ENCODE assay signal across 1 cellular context in the genomic region with DNA sequence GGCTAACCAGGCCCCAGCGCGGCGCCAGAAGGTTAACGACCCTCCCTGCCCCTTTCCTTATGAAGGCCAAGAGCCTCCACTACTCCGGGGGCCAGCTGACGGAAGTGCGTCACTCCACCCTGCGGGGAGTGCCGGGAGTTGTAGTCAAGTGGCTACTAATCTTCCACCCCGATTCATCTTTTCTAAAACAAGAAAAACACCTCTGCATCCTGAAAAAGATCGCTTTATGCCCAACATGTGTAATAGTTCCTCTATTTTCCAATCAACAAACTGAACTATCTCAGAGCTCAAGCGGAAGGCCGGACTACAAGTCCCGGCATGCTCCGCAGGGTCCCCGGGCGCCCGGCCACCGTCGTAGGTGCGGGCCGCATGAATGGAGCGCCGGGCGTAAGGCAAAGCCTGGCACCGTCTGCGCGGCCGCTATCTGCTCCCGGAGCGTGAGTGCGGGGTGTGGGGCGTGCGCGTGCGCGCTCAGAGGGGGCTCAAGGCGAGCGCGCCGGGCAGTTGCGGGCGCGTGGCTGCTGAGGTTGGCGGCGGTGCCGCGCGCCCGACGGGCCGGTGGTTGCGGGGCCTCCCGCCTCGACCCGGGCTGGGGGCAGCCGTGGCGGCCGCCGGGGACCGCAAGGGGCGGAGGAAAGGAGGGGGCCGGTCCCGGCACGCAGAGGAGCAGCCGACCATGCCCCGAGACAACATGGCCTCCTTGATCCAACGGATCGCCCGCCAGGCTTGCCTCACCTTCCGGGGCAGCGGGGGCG.
TF ChIP-seq lines count a peak whose summit lies in the region.

A gene (plus strand): TSS at position 337 of the 755 bp plus-strand sequence. CDS start 340 bp downstream, at position 677.

TF ChIP-seq in HepG2, 621 proteins besides CTCF, POLR2A, EP300 and RAD21 (continued from another document and continues in another):
- TF ChIP-seq, protein P1, sequence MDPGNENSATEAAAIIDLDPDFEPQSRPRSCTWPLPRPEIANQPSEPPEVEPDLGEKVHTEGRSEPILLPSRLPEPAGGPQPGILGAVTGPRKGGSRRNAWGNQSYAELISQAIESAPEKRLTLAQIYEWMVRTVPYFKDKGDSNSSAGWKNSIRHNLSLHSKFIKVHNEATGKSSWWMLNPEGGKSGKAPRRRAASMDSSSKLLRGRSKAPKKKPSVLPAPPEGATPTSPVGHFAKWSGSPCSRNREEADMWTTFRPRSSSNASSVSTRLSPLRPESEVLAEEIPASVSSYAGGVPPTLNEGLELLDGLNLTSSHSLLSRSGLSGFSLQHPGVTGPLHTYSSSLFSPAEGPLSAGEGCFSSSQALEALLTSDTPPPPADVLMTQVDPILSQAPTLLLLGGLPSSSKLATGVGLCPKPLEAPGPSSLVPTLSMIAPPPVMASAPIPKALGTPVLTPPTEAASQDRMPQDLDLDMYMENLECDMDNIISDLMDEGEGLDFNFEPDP (CRISPR knock-in tag; conservative IDR thresholded peaks at IDR 0.05) = no peak
- TF ChIP-seq, protein P2, sequence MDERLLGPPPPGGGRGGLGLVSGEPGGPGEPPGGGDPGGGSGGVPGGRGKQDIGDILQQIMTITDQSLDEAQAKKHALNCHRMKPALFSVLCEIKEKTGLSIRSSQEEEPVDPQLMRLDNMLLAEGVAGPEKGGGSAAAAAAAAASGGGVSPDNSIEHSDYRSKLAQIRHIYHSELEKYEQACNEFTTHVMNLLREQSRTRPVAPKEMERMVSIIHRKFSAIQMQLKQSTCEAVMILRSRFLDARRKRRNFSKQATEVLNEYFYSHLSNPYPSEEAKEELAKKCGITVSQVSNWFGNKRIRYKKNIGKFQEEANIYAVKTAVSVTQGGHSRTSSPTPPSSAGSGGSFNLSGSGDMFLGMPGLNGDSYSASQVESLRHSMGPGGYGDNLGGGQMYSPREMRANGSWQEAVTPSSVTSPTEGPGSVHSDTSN (CRISPR knock-in tag; IDR thresholded peaks at IDR 0.05) = no peak
- TF ChIP-seq ZEB1 (IDR thresholded peaks at IDR 0.05; ENCODE audit: insufficient replicate concordance, low read depth) = no peak
- TF ChIP-seq, protein P3, sequence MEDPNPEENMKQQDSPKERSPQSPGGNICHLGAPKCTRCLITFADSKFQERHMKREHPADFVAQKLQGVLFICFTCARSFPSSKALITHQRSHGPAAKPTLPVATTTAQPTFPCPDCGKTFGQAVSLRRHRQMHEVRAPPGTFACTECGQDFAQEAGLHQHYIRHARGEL (CRISPR knock-in tag; IDR thresholded peaks at IDR 0.05) = no peak
- TF ChIP-seq, protein P4, sequence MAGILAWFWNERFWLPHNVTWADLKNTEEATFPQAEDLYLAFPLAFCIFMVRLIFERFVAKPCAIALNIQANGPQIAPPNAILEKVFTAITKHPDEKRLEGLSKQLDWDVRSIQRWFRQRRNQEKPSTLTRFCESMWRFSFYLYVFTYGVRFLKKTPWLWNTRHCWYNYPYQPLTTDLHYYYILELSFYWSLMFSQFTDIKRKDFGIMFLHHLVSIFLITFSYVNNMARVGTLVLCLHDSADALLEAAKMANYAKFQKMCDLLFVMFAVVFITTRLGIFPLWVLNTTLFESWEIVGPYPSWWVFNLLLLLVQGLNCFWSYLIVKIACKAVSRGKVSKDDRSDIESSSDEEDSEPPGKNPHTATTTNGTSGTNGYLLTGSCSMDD (CRISPR knock-in tag; IDR thresholded peaks at IDR 0.05) = no peak
- TF ChIP-seq, protein P5, sequence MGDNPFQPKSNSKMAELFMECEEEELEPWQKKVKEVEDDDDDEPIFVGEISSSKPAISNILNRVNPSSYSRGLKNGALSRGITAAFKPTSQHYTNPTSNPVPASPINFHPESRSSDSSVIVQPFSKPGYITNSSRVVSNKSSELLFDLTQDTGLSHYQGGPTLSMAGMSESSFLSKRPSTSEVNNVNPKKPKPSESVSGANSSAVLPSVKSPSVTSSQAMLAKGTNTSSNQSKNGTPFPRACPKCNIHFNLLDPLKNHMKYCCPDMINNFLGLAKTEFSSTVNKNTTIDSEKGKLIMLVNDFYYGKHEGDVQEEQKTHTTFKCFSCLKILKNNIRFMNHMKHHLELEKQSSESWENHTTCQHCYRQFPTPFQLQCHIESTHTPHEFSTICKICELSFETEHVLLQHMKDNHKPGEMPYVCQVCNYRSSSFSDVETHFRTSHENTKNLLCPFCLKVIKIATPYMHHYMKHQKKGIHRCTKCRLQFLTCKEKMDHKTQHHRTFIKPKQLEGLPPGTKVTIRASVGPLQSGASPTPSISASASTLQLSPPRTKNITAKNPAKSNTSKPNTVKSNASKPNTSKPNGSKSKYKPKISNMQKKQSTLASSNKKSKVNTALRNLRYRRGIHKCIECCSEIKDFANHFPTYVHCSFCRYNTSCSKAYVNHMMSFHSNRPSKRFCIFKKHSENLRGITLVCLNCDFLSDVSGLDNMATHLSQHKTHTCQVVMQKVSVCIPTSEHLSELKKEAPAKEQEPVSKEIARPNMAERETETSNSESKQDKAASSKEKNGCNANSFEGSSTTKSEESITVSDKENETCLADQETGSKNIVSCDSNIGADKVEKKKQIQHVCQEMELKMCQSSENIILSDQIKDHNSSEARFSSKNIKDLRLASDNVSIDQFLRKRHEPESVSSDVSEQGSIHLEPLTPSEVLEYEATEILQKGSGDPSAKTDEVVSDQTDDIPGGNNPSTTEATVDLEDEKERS (CRISPR knock-in tag; IDR thresholded peaks at IDR 0.05) = no peak
- TF ChIP-seq, protein P6, sequence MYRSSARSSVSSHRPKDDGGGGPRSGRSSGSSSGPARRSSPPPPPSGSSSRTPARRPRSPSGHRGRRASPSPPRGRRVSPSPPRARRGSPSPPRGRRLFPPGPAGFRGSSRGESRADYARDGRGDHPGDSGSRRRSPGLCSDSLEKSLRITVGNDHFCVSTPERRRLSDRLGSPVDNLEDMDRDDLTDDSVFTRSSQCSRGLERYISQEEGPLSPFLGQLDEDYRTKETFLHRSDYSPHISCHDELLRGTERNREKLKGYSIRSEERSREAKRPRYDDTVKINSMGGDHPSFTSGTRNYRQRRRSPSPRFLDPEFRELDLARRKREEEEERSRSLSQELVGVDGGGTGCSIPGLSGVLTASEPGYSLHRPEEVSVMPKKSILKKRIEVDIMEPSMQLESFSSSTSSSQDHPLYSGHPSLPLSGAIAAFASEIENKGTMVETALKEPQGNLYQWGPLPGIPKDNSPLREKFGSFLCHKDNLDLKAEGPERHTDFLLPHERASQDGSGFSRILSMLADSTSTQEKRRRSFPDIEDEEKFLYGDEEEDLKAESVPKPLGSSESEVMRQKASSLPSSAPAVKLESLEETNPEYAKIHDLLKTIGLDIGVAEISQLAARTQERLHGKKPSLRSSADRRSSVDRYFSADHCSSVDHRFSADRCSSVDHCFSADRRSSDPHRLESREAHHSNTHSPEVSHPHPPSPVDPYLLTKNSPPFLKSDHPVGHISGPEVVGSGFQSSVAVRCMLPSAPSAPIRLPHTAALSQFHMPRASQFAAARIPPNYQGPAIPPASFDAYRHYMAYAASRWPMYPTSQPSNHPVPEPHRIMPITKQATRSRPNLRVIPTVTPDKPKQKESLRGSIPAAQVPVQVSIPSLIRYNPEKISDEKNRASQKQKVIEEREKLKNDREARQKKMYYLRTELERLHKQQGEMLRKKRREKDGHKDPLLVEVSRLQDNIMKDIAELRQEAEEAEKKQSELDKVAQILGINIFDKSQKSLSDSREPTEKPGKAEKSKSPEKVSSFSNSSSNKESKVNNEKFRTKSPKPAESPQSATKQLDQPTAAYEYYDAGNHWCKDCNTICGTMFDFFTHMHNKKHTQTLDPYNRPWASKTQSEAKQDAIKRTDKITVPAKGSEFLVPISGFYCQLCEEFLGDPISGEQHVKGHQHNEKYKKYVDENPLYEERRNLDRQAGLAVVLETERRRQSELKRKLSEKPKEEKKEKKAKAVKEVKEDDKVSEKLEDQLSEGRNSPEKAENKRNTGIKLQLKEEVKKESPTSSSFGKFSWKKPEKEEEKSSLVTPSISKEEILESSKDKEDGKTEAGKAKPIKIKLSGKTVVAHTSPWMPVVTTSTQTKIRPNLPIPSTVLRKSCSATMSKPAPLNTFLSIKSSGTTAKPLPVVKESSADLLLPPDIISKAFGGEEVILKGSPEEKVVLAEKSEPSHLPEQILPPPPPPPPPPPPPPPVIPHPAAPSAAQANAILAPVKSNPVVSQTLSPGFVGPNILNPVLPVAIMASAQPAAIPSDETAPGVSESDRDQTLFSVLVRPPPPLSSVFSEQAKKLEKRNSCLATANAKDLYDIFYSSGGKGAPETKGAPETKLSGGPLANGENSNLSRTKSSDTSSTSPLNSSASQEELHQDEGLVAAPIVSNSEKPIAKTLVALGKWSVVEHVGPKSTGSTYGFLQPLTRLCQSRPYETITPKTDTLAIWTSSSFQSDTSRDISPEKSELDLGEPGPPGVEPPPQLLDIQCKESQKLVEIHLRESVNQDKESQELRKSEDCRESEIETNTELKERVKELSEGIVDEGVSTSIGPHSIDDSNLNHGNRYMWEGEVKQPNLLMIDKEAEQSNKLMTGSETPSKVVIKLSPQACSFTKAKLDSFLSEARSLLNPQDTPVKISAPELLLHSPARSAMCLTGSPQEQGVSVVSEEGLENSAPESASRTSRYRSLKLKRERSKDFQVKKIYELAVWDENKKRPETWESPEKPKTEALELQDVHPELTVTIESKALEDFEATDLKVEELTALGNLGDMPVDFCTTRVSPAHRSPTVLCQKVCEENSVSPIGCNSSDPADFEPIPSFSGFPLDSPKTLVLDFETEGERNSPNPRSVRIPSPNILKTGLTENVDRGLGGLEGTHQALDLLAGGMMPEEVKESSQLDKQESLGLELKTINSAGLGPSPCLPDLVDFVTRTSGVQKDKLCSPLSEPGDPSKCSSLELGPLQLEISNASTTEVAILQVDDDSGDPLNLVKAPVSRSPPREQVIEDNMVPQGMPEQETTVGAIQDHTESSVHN (CRISPR knock-in tag; IDR thresholded peaks at IDR 0.05) = no peak
- TF ChIP-seq, protein P7, sequence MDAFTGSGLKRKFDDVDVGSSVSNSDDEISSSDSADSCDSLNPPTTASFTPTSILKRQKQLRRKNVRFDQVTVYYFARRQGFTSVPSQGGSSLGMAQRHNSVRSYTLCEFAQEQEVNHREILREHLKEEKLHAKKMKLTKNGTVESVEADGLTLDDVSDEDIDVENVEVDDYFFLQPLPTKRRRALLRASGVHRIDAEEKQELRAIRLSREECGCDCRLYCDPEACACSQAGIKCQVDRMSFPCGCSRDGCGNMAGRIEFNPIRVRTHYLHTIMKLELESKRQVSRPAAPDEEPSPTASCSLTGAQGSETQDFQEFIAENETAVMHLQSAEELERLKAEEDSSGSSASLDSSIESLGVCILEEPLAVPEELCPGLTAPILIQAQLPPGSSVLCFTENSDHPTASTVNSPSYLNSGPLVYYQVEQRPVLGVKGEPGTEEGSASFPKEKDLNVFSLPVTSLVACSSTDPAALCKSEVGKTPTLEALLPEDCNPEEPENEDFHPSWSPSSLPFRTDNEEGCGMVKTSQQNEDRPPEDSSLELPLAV (CRISPR knock-in tag; conservative IDR thresholded peaks at IDR 0.05; ENCODE audit: low read depth) = no peak
- no peak for TF ChIP-seq ZKSCAN5 (CRISPR knock-in tag; IDR thresholded peaks at IDR 0.05)
- TF ChIP-seq KDM3A (CRISPR knock-in tag; IDR thresholded peaks at IDR 0.05; ENCODE audit: low read depth) = peak; percentile 51; the same call in 1 of the 2 replicates
- TF ChIP-seq NCOA2 (CRISPR knock-in tag; IDR thresholded peaks at IDR 0.05) = no peak
- TF ChIP-seq, protein P8, sequence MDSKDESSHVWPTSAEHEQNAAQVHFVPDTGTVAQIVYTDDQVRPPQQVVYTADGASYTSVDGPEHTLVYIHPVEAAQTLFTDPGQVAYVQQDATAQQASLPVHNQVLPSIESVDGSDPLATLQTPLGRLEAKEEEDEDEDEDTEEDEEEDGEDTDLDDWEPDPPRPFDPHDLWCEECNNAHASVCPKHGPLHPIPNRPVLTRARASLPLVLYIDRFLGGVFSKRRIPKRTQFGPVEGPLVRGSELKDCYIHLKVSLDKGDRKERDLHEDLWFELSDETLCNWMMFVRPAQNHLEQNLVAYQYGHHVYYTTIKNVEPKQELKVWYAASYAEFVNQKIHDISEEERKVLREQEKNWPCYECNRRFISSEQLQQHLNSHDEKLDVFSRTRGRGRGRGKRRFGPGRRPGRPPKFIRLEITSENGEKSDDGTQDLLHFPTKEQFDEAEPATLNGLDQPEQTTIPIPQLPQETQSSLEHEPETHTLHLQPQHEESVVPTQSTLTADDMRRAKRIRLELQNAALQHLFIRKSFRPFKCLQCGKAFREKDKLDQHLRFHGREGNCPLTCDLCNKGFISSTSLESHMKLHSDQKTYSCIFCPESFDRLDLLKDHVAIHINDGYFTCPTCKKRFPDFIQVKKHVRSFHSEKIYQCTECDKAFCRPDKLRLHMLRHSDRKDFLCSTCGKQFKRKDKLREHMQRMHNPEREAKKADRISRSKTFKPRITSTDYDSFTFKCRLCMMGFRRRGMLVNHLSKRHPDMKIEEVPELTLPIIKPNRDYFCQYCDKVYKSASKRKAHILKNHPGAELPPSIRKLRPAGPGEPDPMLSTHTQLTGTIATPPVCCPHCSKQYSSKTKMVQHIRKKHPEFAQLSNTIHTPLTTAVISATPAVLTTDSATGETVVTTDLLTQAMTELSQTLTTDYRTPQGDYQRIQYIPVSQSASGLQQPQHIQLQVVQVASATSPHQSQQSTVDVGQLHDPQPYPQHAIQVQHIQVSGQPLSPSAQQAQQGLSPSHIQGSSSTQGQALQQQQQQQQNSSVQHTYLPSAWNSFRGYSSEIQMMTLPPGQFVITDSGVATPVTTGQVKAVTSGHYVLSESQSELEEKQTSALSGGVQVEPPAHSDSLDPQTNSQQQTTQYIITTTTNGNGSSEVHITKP (CRISPR knock-in tag; IDR thresholded peaks at IDR 0.05; ENCODE audit: low read depth) = 0 out of 2 replicates have a peak, but pooled peaks have one; percentile 29
- peak; percentile 72 for TF ChIP-seq RXRA (CRISPR knock-in tag; IDR thresholded peaks at IDR 0.05)
- no peak for TF ChIP-seq PHB2 (IDR thresholded peaks at IDR 0.05; ENCODE audit: partially characterized antibody)
- no peak for TF ChIP-seq ZNF205 (CRISPR knock-in tag; IDR thresholded peaks at IDR 0.05)
- TF ChIP-seq MTF2 (CRISPR knock-in tag; IDR thresholded peaks at IDR 0.05; ENCODE audit: borderline replicate concordance) = no peak
- TF ChIP-seq SOX13 (IDR thresholded peaks at IDR 0.05) = 0 out of 2 replicates have a peak, but pooled peaks have one; percentile 13
- TF ChIP-seq SOX13 (CRISPR knock-in tag; conservative IDR thresholded peaks at IDR 0.05 in 1 of 2, IDR thresholded peaks at IDR 0.05 in 1 of 2) = peak in 1 of 2 experiments; percentile 32; a peak in 1 of 4 replicates
- TF ChIP-seq, protein P9, sequence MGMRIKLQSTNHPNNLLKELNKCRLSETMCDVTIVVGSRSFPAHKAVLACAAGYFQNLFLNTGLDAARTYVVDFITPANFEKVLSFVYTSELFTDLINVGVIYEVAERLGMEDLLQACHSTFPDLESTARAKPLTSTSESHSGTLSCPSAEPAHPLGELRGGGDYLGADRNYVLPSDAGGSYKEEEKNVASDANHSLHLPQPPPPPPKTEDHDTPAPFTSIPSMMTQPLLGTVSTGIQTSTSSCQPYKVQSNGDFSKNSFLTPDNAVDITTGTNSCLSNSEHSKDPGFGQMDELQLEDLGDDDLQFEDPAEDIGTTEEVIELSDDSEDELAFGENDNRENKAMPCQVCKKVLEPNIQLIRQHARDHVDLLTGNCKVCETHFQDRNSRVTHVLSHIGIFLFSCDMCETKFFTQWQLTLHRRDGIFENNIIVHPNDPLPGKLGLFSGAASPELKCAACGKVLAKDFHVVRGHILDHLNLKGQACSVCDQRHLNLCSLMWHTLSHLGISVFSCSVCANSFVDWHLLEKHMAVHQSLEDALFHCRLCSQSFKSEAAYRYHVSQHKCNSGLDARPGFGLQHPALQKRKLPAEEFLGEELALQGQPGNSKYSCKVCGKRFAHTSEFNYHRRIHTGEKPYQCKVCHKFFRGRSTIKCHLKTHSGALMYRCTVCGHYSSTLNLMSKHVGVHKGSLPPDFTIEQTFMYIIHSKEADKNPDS (CRISPR knock-in tag; IDR thresholded peaks at IDR 0.05) = no peak
- TF ChIP-seq NAIF1 (CRISPR knock-in tag; IDR thresholded peaks at IDR 0.05; ENCODE audit: borderline replicate concordance) = peak; percentile 92
- peak; percentile 28; the same call in 1 of the 2 replicates for TF ChIP-seq ZMYM4 (CRISPR knock-in tag; IDR thresholded peaks at IDR 0.05)
- TF ChIP-seq MAFF (IDR thresholded peaks at IDR 0.05; ENCODE audit: low read depth, low read length) = no peak
- peak; percentile 74 for TF ChIP-seq TAF1 (CRISPR knock-in tag; IDR thresholded peaks at IDR 0.05)
- no peak for TF ChIP-seq NFRKB (IDR thresholded peaks at IDR 0.05)
